ENCODE assay signal across 8 cellular contexts in genomic region chr5:93621340-93621872, GRCh38. TPM values are rescaled to one million over a fixed set of nuclear protein-coding genes. Genes with fewer than 3 reads are reported as not detected.
DNase-seq lines count a peak whose midpoint lies in the region; ATAC-seq and TF ChIP-seq lines count a peak whose summit lies in the region.

No MANE protein-coding gene starts in this region.

- peak overlapping the region; percentile 97 for H3K4me2 ChIP-seq in HCT116 (ENCODE audit: low read length)

- H2AFZ ChIP-seq in HCT116 (ENCODE audit: low read depth, low read length, poor library complexity, severe bottlenecking) (no peak overlapping the region), neuron (ENCODE audit: low read depth, low read length) (peak overlapping the region; percentile 31)

- TF ChIP-seq RAD21 in HCT116 (IDR thresholded peaks at IDR 0.05; ENCODE audit: low read depth) = no peak

- H3K27me3 Mint-ChIP-seq in activated T-helper 2 cell treated with anti-CD3 and anti-CD28 coated beads, Interferon-gamma antibody, Interleukin-2, Interleukin-4, amounts not matched to agents 10 μg/mL and 5 μg/mL and 100 μg/mL, durations not matched to agents 14 hours and 24 hours and 36 hours (ENCODE audit: low read depth) = peaks cover 57% of the 10 kb centered on the region
- peaks cover 12% of the 10 kb centered on the region for H3K27me3 Mint-ChIP-seq in glutamatergic neuron (ENCODE audit: unreplicated experiment)

- CTCF ChIA-PET in HCT116 (lab: Charles Lee) = interaction anchor here (1.0 to 1.6 kb wide), 2 partner anchors 180 to 277 kb away, joined by 3 to 10 read pairs; no protein-coding TSS in a partner anchor

- H3K36me3 Mint-ChIP-seq in activated T-helper 2 cell treated with anti-CD3 and anti-CD28 coated beads, Interferon-gamma antibody, Interleukin-2, Interleukin-4, amounts not matched to agents 10 μg/mL and 5 μg/mL and 100 μg/mL, durations not matched to agents 14 hours and 24 hours and 36 hours (ENCODE audit: low read depth) = peaks cover 4% of the 10 kb centered on the region
- no peaks in the 10 kb centered on the region for H3K36me3 Mint-ChIP-seq in glutamatergic neuron (ENCODE audit: unreplicated experiment)

- peak; percentile 71 for DNase-seq in DMS 273 treated with DMSO at 0.1 percent for 48 hours (lab: John Stamatoyannopoulos, UW)
- DNase-seq in HCT116 (ENCODE audit: low read depth, low spot score) = no peak
- DNase-seq in NCI-H2171 (lab: John Stamatoyannopoulos, UW) = peak; percentile 84
- no peak for DNase-seq in activated T-helper 2 cell treated with anti-CD3 and anti-CD28 coated beads, Interferon-gamma antibody, Interleukin-2, Interleukin-4, amounts not matched to agents 10 μg/mL and 5 μg/mL and 100 μg/mL, durations not matched to agents 14 hours and 24 hours and 36 hours (ENCODE audit: low spot score)
- DNase-seq in glutamatergic neuron = peak; percentile 76
- DNase-seq in effector CD8-positive, alpha-beta T cell (lab: John Stamatoyannopoulos, UW) = no peak
- no peak for DNase-seq in HPDE6-E6E7 (ENCODE audit: extremely low spot score)

- peak overlapping the region in 1 of 2 experiments; percentile 67; a peak in 1 of 4 replicates for H3K4me3 ChIP-seq in HCT116 (replicated peaks in 1 of 2; ENCODE audit: low read depth in 1 of 2, low read length in 2 of 2)
- H3K4me3 ChIP-seq in neuron (ENCODE audit: low read length) = peak overlapping the region; percentile 71

- no peak overlapping the region for H3K27ac ChIP-seq in HCT116 (ENCODE audit: low read depth, low read length)

- no TSS peak for BruUV-seq in HCT116 (replicated peaks; lab: Mats Ljungman, UMichigan)

- peak overlapping the region; percentile 30 for H3K4me3 Mint-ChIP-seq in activated T-helper 2 cell treated with anti-CD3 and anti-CD28 coated beads, Interferon-gamma antibody, Interleukin-2, Interleukin-4, amounts not matched to agents 10 μg/mL and 5 μg/mL and 100 μg/mL, durations not matched to agents 14 hours and 24 hours and 36 hours (ENCODE audit: low read depth)
- peak overlapping the region; percentile 89 for H3K4me3 Mint-ChIP-seq in glutamatergic neuron (ENCODE audit: unreplicated experiment)

- ATAC-seq in HCT116 = no peak

- peaks cover 0 to 12% of the 10 kb centered on the region in 2 experiments; a peak in 3 of 4 replicates for H3K4me1 ChIP-seq in HCT116 (ENCODE audit: control insufficient read depth in 1 of 2, insufficient read depth in 2 of 2, low read length in 2 of 2)
- H3K4me1 ChIP-seq in neuron (ENCODE audit: insufficient read depth, low read length) = peaks cover 54% of the 10 kb centered on the region

- RAD21 ChIA-PET in HCT116 (lab: Charles Lee; ENCODE audit: low non-redundant PET in 1 of 2, low total read pairs in 2 of 2, uncharacterized antibody in 2 of 2, unreplicated experiment in 2 of 2) = no interaction called here

- no peak for TF ChIP-seq POLR2A in HCT116 (IDR thresholded peaks at IDR 0.05; ENCODE audit: borderline replicate concordance, extremely low read depth, insufficient read depth, insufficient read length)

- H3K9me3 ChIP-seq in HCT116 (ENCODE audit: control insufficient read depth in 1 of 2, insufficient read depth in 1 of 2, low read depth in 1 of 2, low read length in 2 of 2) (no peaks in the 10 kb centered on the region), neuron (ENCODE audit: low read length) (no peaks in the 10 kb centered on the region)

- H3K9me2 ChIP-seq in HCT116 (ENCODE audit: insufficient read depth) = no peaks in the 10 kb centered on the region

- no peaks in the 10 kb centered on the region for H3K79me2 ChIP-seq in HCT116 (ENCODE audit: insufficient read depth, low read length)

- TF ChIP-seq CTCF in HCT116 (IDR thresholded peaks at IDR 0.05 in 2 of 3, conservative IDR thresholded peaks at IDR 0.05 in 1 of 3; ENCODE audit: borderline replicate concordance in 1 of 3, insufficient read depth in 1 of 3, low read depth in 2 of 3, low read length in 2 of 3) = no peak
- TF ChIP-seq CTCF in glutamatergic neuron (IDR thresholded peaks at IDR 0.05; ENCODE audit: partially characterized antibody, unreplicated experiment) = no peak

- intact Hi-C loops in HCT116 (cut with micrococcal nuclease) = no loop called here
- intact Hi-C loops in activated T-helper 2 cell treated with anti-CD3 and anti-CD28 coated beads, Interferon-gamma antibody, Interleukin-2, Interleukin-4, amounts not matched to agents 10 μg/mL and 5 μg/mL and 100 μg/mL, durations not matched to agents 14 hours and 24 hours and 36 hours (cut with micrococcal nuclease) = no loop called here

- H3K36me3 ChIP-seq in HCT116 (ENCODE audit: control insufficient read depth in 1 of 2, insufficient read depth in 2 of 2, low read length in 2 of 2) = no peaks in the 10 kb centered on the region
- H3K36me3 ChIP-seq in neuron (ENCODE audit: insufficient read depth, low read length) = peaks cover 5% of the 10 kb centered on the region

- POLR2A ChIA-PET in HCT116 (lab: Charles Lee) = no interaction called here

- H3K4me1 Mint-ChIP-seq in activated T-helper 2 cell treated with anti-CD3 and anti-CD28 coated beads, Interferon-gamma antibody, Interleukin-2, Interleukin-4, amounts not matched to agents 10 μg/mL and 5 μg/mL and 100 μg/mL, durations not matched to agents 14 hours and 24 hours and 36 hours (ENCODE audit: low read depth) = peaks cover 11% of the 10 kb centered on the region
- peaks cover 5% of the 10 kb centered on the region for H3K4me1 Mint-ChIP-seq in glutamatergic neuron (ENCODE audit: low read depth, unreplicated experiment)

- no peaks in the 10 kb centered on the region for H3K9me3 Mint-ChIP-seq in activated T-helper 2 cell treated with anti-CD3 and anti-CD28 coated beads, Interferon-gamma antibody, Interleukin-2, Interleukin-4, amounts not matched to agents 10 μg/mL and 5 μg/mL and 100 μg/mL, durations not matched to agents 14 hours and 24 hours and 36 hours
- peaks cover 11% of the 10 kb centered on the region for H3K9me3 Mint-ChIP-seq in glutamatergic neuron (ENCODE audit: unreplicated experiment)

- H3K27me3 ChIP-seq in HCT116 (ENCODE audit: insufficient read depth, low read length) (no peaks in the 10 kb centered on the region), neuron (ENCODE audit: insufficient read depth, low read length) (no peaks in the 10 kb centered on the region)

- H4K20me1 ChIP-seq in HCT116 (ENCODE audit: insufficient read depth) = no peaks in the 10 kb centered on the region

- H3K27ac Mint-ChIP-seq in activated T-helper 2 cell treated with anti-CD3 and anti-CD28 coated beads, Interferon-gamma antibody, Interleukin-2, Interleukin-4, amounts not matched to agents 10 μg/mL and 5 μg/mL and 100 μg/mL, durations not matched to agents 14 hours and 24 hours and 36 hours = no peak overlapping the region
- H3K27ac Mint-ChIP-seq in glutamatergic neuron (ENCODE audit: unreplicated experiment) = no peak overlapping the region

- no peak overlapping the region for H3K9ac ChIP-seq in HCT116 (ENCODE audit: low read length)

TF ChIP-seq in HCT116, 20 proteins besides CTCF, POLR2A, EP300 and RAD21 (continues in another document):
- TF ChIP-seq ZBTB33 (IDR thresholded peaks at IDR 0.05; ENCODE audit: extremely low read depth, insufficient replicate concordance, low read length) (no peak), POLR2AphosphoS5 (IDR thresholded peaks at IDR 0.05; ENCODE audit: low read depth, low read length) (no peak), YY1 (IDR thresholded peaks at IDR 0.05; ENCODE audit: extremely low read depth, insufficient replicate concordance, low read depth, low read length) (no peak), ZNF274 (IDR thresholded peaks at IDR 0.05; ENCODE audit: low read depth, low read length) (no peak), ZFX (IDR thresholded peaks at IDR 0.05) (no peak)

RNA-seq across cellular contexts. Expression of gene NR2F1, which starts 38.4 kb away (rescaled TPM):
- total RNA-seq in HCT116 (2021; ENCODE audit: unreplicated experiment) (51.2 TPM), glutamatergic neuron (ENCODE audit: unreplicated experiment) (0.37 TPM)
- polyA plus RNA-seq in HCT116 (2012) = 63.0 and 64.6 TPM in 2 replicates
- not detected in 2 replicates for total RNA-seq in activated T-helper 2 cell treated with anti-CD3 and anti-CD28 coated beads, Interferon-gamma antibody, Interleukin-2, Interleukin-4, amounts not matched to agents 10 μg/mL and 5 μg/mL and 100 μg/mL, durations not matched to agents 14 hours and 24 hours and 36 hours

RNA-seq across cellular contexts. Expression of gene NR2F1-AS1, which starts 40.4 kb away (rescaled TPM):
- total RNA-seq in HCT116 (2021; ENCODE audit: unreplicated experiment) = 20.1 TPM
- 12.7 and 18.1 TPM in 2 replicates for polyA plus RNA-seq in HCT116 (2012)
- total RNA-seq in activated T-helper 2 cell treated with anti-CD3 and anti-CD28 coated beads, Interferon-gamma antibody, Interleukin-2, Interleukin-4, amounts not matched to agents 10 μg/mL and 5 μg/mL and 100 μg/mL, durations not matched to agents 14 hours and 24 hours and 36 hours = not detected in 2 replicates
- total RNA-seq in glutamatergic neuron (ENCODE audit: unreplicated experiment) = 0.39 TPM

Comparison
In these comparisons a context has a peak if more than half of its experiments do, and no peak if none do; other contexts are left out.
1. DNase-seq: peak in DMS 273 treated with DMSO at 0.1 percent for 48 hours (single experiment), NCI-H2171 (single experiment) and glutamatergic neuron (single experiment); none in HCT116 (single experiment), activated T-helper 2 cell treated with anti-CD3 and anti-CD28 coated beads, Interferon-gamma antibody, Interleukin-2, Interleukin-4, amounts not matched to agents 10 μg/mL and 5 μg/mL and 100 μg/mL, durations not matched to agents 14 hours and 24 hours and 36 hours (single experiment), effector CD8-positive, alpha-beta T cell (single experiment) and HPDE6-E6E7 (single experiment).
2. RNA of gene NR2F1, which starts 38.4 kb away (total RNA-seq): 51.2 TPM in HCT116 (single experiment); 0.37 TPM in glutamatergic neuron (single experiment) and not detected in activated T-helper 2 cell treated with anti-CD3 and anti-CD28 coated beads, Interferon-gamma antibody, Interleukin-2, Interleukin-4, amounts not matched to agents 10 μg/mL and 5 μg/mL and 100 μg/mL, durations not matched to agents 14 hours and 24 hours and 36 hours; every median in the first group is over 10 times any median in the second.
3. RNA of gene NR2F1-AS1, which starts 40.4 kb away (total RNA-seq): 20.1 TPM in HCT116 (single experiment); 0.39 TPM in glutamatergic neuron (single experiment) and not detected in activated T-helper 2 cell treated with anti-CD3 and anti-CD28 coated beads, Interferon-gamma antibody, Interleukin-2, Interleukin-4, amounts not matched to agents 10 μg/mL and 5 μg/mL and 100 μg/mL, durations not matched to agents 14 hours and 24 hours and 36 hours; every median in the first group is over 10 times any median in the second.